Comparison of ENCODE assay signal across 8 cellular contexts in genomic region chr2:3377279-3377611, GRCh38. TPM values are rescaled to one million over a fixed set of nuclear protein-coding genes. Genes with fewer than 3 reads are reported as not detected.
DNase-seq lines count a peak whose midpoint lies in the region; ATAC-seq and TF ChIP-seq lines count a peak whose summit lies in the region.

No MANE protein-coding gene starts in this region.

- H3K27ac ChIP-seq in right cardiac atrium (ENCODE audit: low read length) (peak overlapping the region; percentile 10), gastrocnemius medialis (peak overlapping the region; percentile 86 to 93 (median 91))

- 1% methylated on average over 8 of the region's 8 CpGs for WGBS in right cardiac atrium

- no peak for TF ChIP-seq POLR2A in gastrocnemius medialis (IDR thresholded peaks at IDR 0.05)

- peak; percentile 12 for ATAC-seq in HG02840 (IDR thresholded peaks at IDR 0.05; ENCODE audit: low FRiP score, unreplicated experiment)
- peak in 1 of 2 donors; percentile 47 for ATAC-seq in right cardiac atrium
- ATAC-seq in gastrocnemius medialis: peak in 1 of 2 donors; percentile 9

- no peaks in the 10 kb centered on the region for H3K27me3 Mint-ChIP-seq in activated T-helper 2 cell treated with anti-CD3 and anti-CD28 coated beads, Interferon-gamma antibody, Interleukin-2, Interleukin-4, amounts not matched to agents 10 μg/mL and 5 μg/mL and 100 μg/mL, durations not matched to agents 14 hours and 24 hours and 36 hours (ENCODE audit: low read depth)

- peak overlapping the region; percentile 77 for H3K4me3 ChIP-seq in GM12875 (ENCODE audit: low read depth, low read length)
- peak overlapping the region; percentile 71 for H3K4me3 ChIP-seq in right cardiac atrium (ENCODE audit: low read length)
- H3K4me3 ChIP-seq in gastrocnemius medialis: peak overlapping the region; percentile 83 to 91 (median 84)

- no peaks in the 10 kb centered on the region for H3K36me3 ChIP-seq in gastrocnemius medialis

- H3K4me3 Mint-ChIP-seq in activated T-helper 2 cell treated with anti-CD3 and anti-CD28 coated beads, Interferon-gamma antibody, Interleukin-2, Interleukin-4, amounts not matched to agents 10 μg/mL and 5 μg/mL and 100 μg/mL, durations not matched to agents 14 hours and 24 hours and 36 hours (ENCODE audit: low read depth): peak overlapping the region; percentile 97

- H3K9me3 ChIP-seq in right cardiac atrium (ENCODE audit: control insufficient read depth, low read length): no peaks in the 10 kb centered on the region
- no peaks in the 10 kb centered on the region for H3K9me3 ChIP-seq in gastrocnemius medialis

- in situ Hi-C loops in gastrocnemius medialis (cut with MboI; ENCODE audit: low sequenced_read_pairs in 4 of 4): loop anchor here in 2 of 4 donors (25.0 kb wide), 1 partner anchor 185 kb away; the partner anchor contains the start of gene RNASEH1 (in 2 of the 2)

- H3K27ac Mint-ChIP-seq in activated T-helper 2 cell treated with anti-CD3 and anti-CD28 coated beads, Interferon-gamma antibody, Interleukin-2, Interleukin-4, amounts not matched to agents 10 μg/mL and 5 μg/mL and 100 μg/mL, durations not matched to agents 14 hours and 24 hours and 36 hours: peak overlapping the region; percentile 97

- peaks cover 31% of the 10 kb centered on the region for H3K36me3 Mint-ChIP-seq in activated T-helper 2 cell treated with anti-CD3 and anti-CD28 coated beads, Interferon-gamma antibody, Interleukin-2, Interleukin-4, amounts not matched to agents 10 μg/mL and 5 μg/mL and 100 μg/mL, durations not matched to agents 14 hours and 24 hours and 36 hours (ENCODE audit: low read depth)

- intact Hi-C loops in activated T-helper 2 cell treated with anti-CD3 and anti-CD28 coated beads, Interferon-gamma antibody, Interleukin-2, Interleukin-4, amounts not matched to agents 10 μg/mL and 5 μg/mL and 100 μg/mL, durations not matched to agents 14 hours and 24 hours and 36 hours (cut with micrococcal nuclease): loop anchor here (1.0 kb wide), 4 partner anchors 142 to 198 kb away; partner anchors contain the start of genes ADI1, RNASEH1 and RPS7
- intact Hi-C loops in right cardiac atrium (cut with DNase I) (no loop called here), gastrocnemius medialis (cut with DNase I; ENCODE audit: low total_unique reads) (loop anchor here (1.0 to 5.0 kb wide), 2 partner anchors 95 to 181 kb away; partner anchors contain the start of gene RNASEH1)

- DNase-seq in A172 (ENCODE audit: low spot score) (peak; percentile 56), NCI-H2227 (lab: John Stamatoyannopoulos, UW; ENCODE audit: unreplicated experiment) (peak; percentile 50), right cardiac atrium (no peak), gastrocnemius medialis (no peak), NCI-H1436 (lab: John Stamatoyannopoulos, UW) (no peak)
- no peak for DNase-seq in activated T-helper 2 cell treated with anti-CD3 and anti-CD28 coated beads, Interferon-gamma antibody, Interleukin-2, Interleukin-4, amounts not matched to agents 10 μg/mL and 5 μg/mL and 100 μg/mL, durations not matched to agents 14 hours and 24 hours and 36 hours (ENCODE audit: low spot score)

- H3K4me1 Mint-ChIP-seq in activated T-helper 2 cell treated with anti-CD3 and anti-CD28 coated beads, Interferon-gamma antibody, Interleukin-2, Interleukin-4, amounts not matched to agents 10 μg/mL and 5 μg/mL and 100 μg/mL, durations not matched to agents 14 hours and 24 hours and 36 hours (ENCODE audit: low read depth): peaks cover 27% of the 10 kb centered on the region

- H3K4me1 ChIP-seq in right cardiac atrium (ENCODE audit: control insufficient read depth, insufficient read depth, low read length) (peaks cover 7% of the 10 kb centered on the region), gastrocnemius medialis (peaks cover 29 to 36% of the 10 kb centered on the region in 2 donors)

- TF ChIP-seq CTCF in GM12875 (IDR thresholded peaks at IDR 0.05; ENCODE audit: borderline replicate concordance, insufficient read depth, low read depth, low read length) (no peak), gastrocnemius medialis (IDR thresholded peaks at IDR 0.05 in 4 of 5, conservative IDR thresholded peaks at IDR 0.05 in 1 of 5) (no peak)

- H3K9me3 Mint-ChIP-seq in activated T-helper 2 cell treated with anti-CD3 and anti-CD28 coated beads, Interferon-gamma antibody, Interleukin-2, Interleukin-4, amounts not matched to agents 10 μg/mL and 5 μg/mL and 100 μg/mL, durations not matched to agents 14 hours and 24 hours and 36 hours: no peaks in the 10 kb centered on the region

- H3K27me3 ChIP-seq in right cardiac atrium (ENCODE audit: control insufficient read depth, insufficient read depth) (no peaks in the 10 kb centered on the region), gastrocnemius medialis (no peaks in the 10 kb centered on the region)

RNA-seq across cellular contexts. Expression of gene EIPR1, which starts 0.4 kb away (rescaled TPM):
- 118 and 143 TPM in 2 replicates for total RNA-seq in A172 (2014; rRNA removed; shearing (Covaris generic))
- total RNA-seq in activated T-helper 2 cell treated with anti-CD3 and anti-CD28 coated beads, Interferon-gamma antibody, Interleukin-2, Interleukin-4, amounts not matched to agents 10 μg/mL and 5 μg/mL and 100 μg/mL, durations not matched to agents 14 hours and 24 hours and 36 hours: 46.4 and 54.3 TPM in 2 replicates
- 10 to 100 TPM in 2 of 4 donors, 1 to 10 TPM in 2; 8.4 to 11.8 (median 10.2) TPM for total RNA-seq in right cardiac atrium
- polyA plus RNA-seq in right cardiac atrium: 12.2 TPM
- total RNA-seq in gastrocnemius medialis: 10 to 100 TPM; 23.2 to 30.5 (median 24.4) TPM

RNA-seq across cellular contexts. Expression of gene TRAPPC12, which starts 2.2 kb away (rescaled TPM):
- total RNA-seq in A172 (2014; rRNA removed; shearing (Covaris generic)): 44.7 and 45.1 TPM in 2 replicates
- 84.6 and 87.1 TPM in 2 replicates for total RNA-seq in activated T-helper 2 cell treated with anti-CD3 and anti-CD28 coated beads, Interferon-gamma antibody, Interleukin-2, Interleukin-4, amounts not matched to agents 10 μg/mL and 5 μg/mL and 100 μg/mL, durations not matched to agents 14 hours and 24 hours and 36 hours
- total RNA-seq in right cardiac atrium: 100 to 1,000 TPM in 3 of 4 donors, 10 to 100 TPM in 1; 93.4 to 137 (median 132) TPM
- 125 TPM for polyA plus RNA-seq in right cardiac atrium
- 10 to 100 TPM; 36.6 to 57.4 (median 53.1) TPM for total RNA-seq in gastrocnemius medialis

Comparison
In these comparisons a context has a peak if more than half of its experiments do, and no peak if none do; other contexts are left out.
1. DNase-seq: peak in A172 (single experiment) and NCI-H2227 (single experiment); none in activated T-helper 2 cell treated with anti-CD3 and anti-CD28 coated beads, Interferon-gamma antibody, Interleukin-2, Interleukin-4, amounts not matched to agents 10 μg/mL and 5 μg/mL and 100 μg/mL, durations not matched to agents 14 hours and 24 hours and 36 hours (single experiment), right cardiac atrium (0 of 3), gastrocnemius medialis (0 of 2) and NCI-H1436 (single experiment).
2. intact Hi-C loops: an anchor here in activated T-helper 2 cell treated with anti-CD3 and anti-CD28 coated beads, Interferon-gamma antibody, Interleukin-2, Interleukin-4, amounts not matched to agents 10 μg/mL and 5 μg/mL and 100 μg/mL, durations not matched to agents 14 hours and 24 hours and 36 hours (1.0 kb wide) and gastrocnemius medialis (1.0 to 5.0 kb wide); none called in right cardiac atrium.
3. Peak in every context shown above with its lines, with median percentiles within 50 percentile points of each other: H3K4me3 ChIP-seq.